ENCODE assay signal across 8 cellular contexts in genomic region chr18:59697236-59697932, GRCh38. TPM values are rescaled to one million over a fixed set of nuclear protein-coding genes. Genes with fewer than 3 reads are reported as not detected.
DNase-seq lines count a peak whose midpoint lies in the region; ATAC-seq and TF ChIP-seq lines count a peak whose summit lies in the region.

Gene CCBE1, minus strand, starts transcription at chr18:59697423.

- peaks cover 4 to 16% of the 10 kb centered on the region in 2 donors for H3K4me1 ChIP-seq in thoracic aorta (ENCODE audit: control insufficient read depth in 1 of 2, low read depth in 2 of 2)

- no peak within 1 kb of the TSS for H3K27ac ChIP-seq in thoracic aorta

- H3K36me3 Mint-ChIP-seq in natural killer cell treated with Interleukin-12 subunit alpha and Interleukin-12 subunit beta and Interleukin-15 and Interleukin-18, amount 100 ng/mL, for 72 hours: peaks cover 5% of the 10 kb centered on the region
- H3K36me3 Mint-ChIP-seq in natural killer cell: no peaks in the 10 kb centered on the region
- no peaks in the 10 kb centered on the region for H3K36me3 Mint-ChIP-seq in T-helper 1 cell treated with Interleukin-12 subunit alpha and Interleukin-12 subunit beta and Interleukin-4 antibody, amounts not matched to agents 30 μg/mL and 1 μg/mL, for 36 hours (ENCODE audit: low read depth)

- intact Hi-C loops in natural killer cell (cut with micrococcal nuclease): no loop called here

- no peak within 1 kb of the TSS for H3K4me3 Mint-ChIP-seq in natural killer cell treated with Interleukin-12 subunit alpha and Interleukin-12 subunit beta and Interleukin-15 and Interleukin-18, amount 100 ng/mL, for 72 hours
- H3K4me3 Mint-ChIP-seq in natural killer cell: no peak within 1 kb of the TSS
- peak within 1 kb of the TSS; percentile 16 for H3K4me3 Mint-ChIP-seq in T-helper 1 cell treated with Interleukin-12 subunit alpha and Interleukin-12 subunit beta and Interleukin-4 antibody, amounts not matched to agents 30 μg/mL and 1 μg/mL, for 36 hours

- no peak for TF ChIP-seq CTCF in natural killer cell (IDR thresholded peaks at IDR 0.05)
- peak; percentile 88 for TF ChIP-seq CTCF in epithelial cell of esophagus (IDR thresholded peaks at IDR 0.05; ENCODE audit: insufficient read depth, low read depth, low read length, missing control alignments)
- peak; percentile 60 for TF ChIP-seq CTCF in thoracic aorta (IDR thresholded peaks at IDR 0.05)

- peaks cover 2 to 7% of the 10 kb centered on the region in 2 donors for H3K4me1 Mint-ChIP-seq in natural killer cell treated with Interleukin-12 subunit alpha and Interleukin-12 subunit beta and Interleukin-15 and Interleukin-18, amount 100 ng/mL, for 72 hours (ENCODE audit: low read depth in 2 of 2)
- H3K4me1 Mint-ChIP-seq in natural killer cell: no peaks in the 10 kb centered on the region
- peaks cover 4% of the 10 kb centered on the region for H3K4me1 Mint-ChIP-seq in T-helper 1 cell treated with Interleukin-12 subunit alpha and Interleukin-12 subunit beta and Interleukin-4 antibody, amounts not matched to agents 30 μg/mL and 1 μg/mL, for 36 hours (ENCODE audit: low read depth)

- DNase-seq in natural killer cell treated with Interleukin-12 subunit alpha and Interleukin-12 subunit beta and Interleukin-15 and Interleukin-18, amount 100 ng/mL, for 72 hours (ENCODE audit: low spot score): no peak
- DNase-seq in natural killer cell (no peak), epithelial cell of esophagus (ENCODE audit: low read depth) (peak; percentile 81), mucosa of gallbladder (ENCODE audit: low spot score) (peak; percentile 41), thoracic aorta (ENCODE audit: low spot score) (no peak)

- H3K27me3 ChIP-seq in thoracic aorta (replicated peaks; ENCODE audit: insufficient read depth): no peaks in the 10 kb centered on the region

- H3K9me3 Mint-ChIP-seq in natural killer cell treated with Interleukin-12 subunit alpha and Interleukin-12 subunit beta and Interleukin-15 and Interleukin-18, amount 100 ng/mL, for 72 hours: no peaks in the 10 kb centered on the region
- no peaks in the 10 kb centered on the region for H3K9me3 Mint-ChIP-seq in natural killer cell
- H3K9me3 Mint-ChIP-seq in T-helper 1 cell treated with Interleukin-12 subunit alpha and Interleukin-12 subunit beta and Interleukin-4 antibody, amounts not matched to agents 30 μg/mL and 1 μg/mL, for 36 hours: no peaks in the 10 kb centered on the region

- no peak within 1 kb of the TSS for H3K27ac Mint-ChIP-seq in natural killer cell treated with Interleukin-12 subunit alpha and Interleukin-12 subunit beta and Interleukin-15 and Interleukin-18, amount 100 ng/mL, for 72 hours
- no peak within 1 kb of the TSS for H3K27ac Mint-ChIP-seq in natural killer cell
- H3K27ac Mint-ChIP-seq in T-helper 1 cell treated with Interleukin-12 subunit alpha and Interleukin-12 subunit beta and Interleukin-4 antibody, amounts not matched to agents 30 μg/mL and 1 μg/mL, for 36 hours: no peak within 1 kb of the TSS

- peaks cover 19 to 40% of the 10 kb centered on the region in 2 donors for H3K27me3 Mint-ChIP-seq in natural killer cell treated with Interleukin-12 subunit alpha and Interleukin-12 subunit beta and Interleukin-15 and Interleukin-18, amount 100 ng/mL, for 72 hours
- H3K27me3 Mint-ChIP-seq in natural killer cell (ENCODE audit: low read depth in 2 of 2): peaks cover 28 to 51% of the 10 kb centered on the region in 2 donors
- H3K27me3 Mint-ChIP-seq in T-helper 1 cell treated with Interleukin-12 subunit alpha and Interleukin-12 subunit beta and Interleukin-4 antibody, amounts not matched to agents 30 μg/mL and 1 μg/mL, for 36 hours (ENCODE audit: low read depth): peaks cover 69% of the 10 kb centered on the region

- peak; percentile 27 to 28 for ATAC-seq in natural killer cell treated with Interleukin-12 subunit alpha and Interleukin-12 subunit beta and Interleukin-15 and Interleukin-18, amount 100 ng/mL, for 72 hours
- ATAC-seq in natural killer cell (no peak), HG03442 (IDR thresholded peaks at IDR 0.05; ENCODE audit: unreplicated experiment) (peak; percentile 74), thoracic aorta (ENCODE audit: insufficient number of reproducible peaks, low FRiP score, low read depth) (peak; percentile 27), GM21717 (IDR thresholded peaks at IDR 0.05; ENCODE audit: unreplicated experiment) (no peak)

- no peaks in the 10 kb centered on the region for H3K36me3 ChIP-seq in thoracic aorta

- H3K9me3 ChIP-seq in thoracic aorta: no peaks in the 10 kb centered on the region

- H3K4me3 ChIP-seq in epithelial cell of esophagus (ENCODE audit: low read length) (peak within 1 kb of the TSS; percentile 53), thoracic aorta (peak within 1 kb of the TSS; percentile 62)

RNA-seq across cellular contexts. Expression of gene CCBE1, which starts in this region (rescaled TPM):
- total RNA-seq in natural killer cell treated with Interleukin-12 subunit alpha and Interleukin-12 subunit beta and Interleukin-15 and Interleukin-18, amount 100 ng/mL, for 72 hours: not detected
- under 1 TPM in 1 of 3 donors, not detected in 2; 0.05 TPM for total RNA-seq in natural killer cell
- 0.75 TPM for total RNA-seq in mucosa of gallbladder
- total RNA-seq in thoracic aorta: 1 to 10 TPM; 1.6 to 1.8 TPM

Comparison
In these comparisons a context has a peak if more than half of its experiments do, and no peak if none do; other contexts are left out.
1. Peak in ATAC-seq in natural killer cell treated with Interleukin-12 subunit alpha and Interleukin-12 subunit beta and Interleukin-15 and Interleukin-18, amount 100 ng/mL, for 72 hours; RNA of the gene not detected or under 1 TPM.
2. Peak in DNase-seq in mucosa of gallbladder; RNA of the gene not detected or under 1 TPM.
3. ATAC-seq: peak in HG03442 (single experiment) and thoracic aorta (single experiment); none in natural killer cell (0 of 3) and GM21717 (single experiment).